In genomic region chr7:98021588-98022351, GRCh38 we compare ENCODE assay signal across 8 cellular contexts. TPM values are rescaled to one million over a fixed set of nuclear protein-coding genes. Genes with fewer than 3 reads are reported as not detected.
DNase-seq lines count a peak whose midpoint lies in the region; ATAC-seq and TF ChIP-seq lines count a peak whose summit lies in the region.

No MANE protein-coding gene starts in this region.

- H3K27me3 Mint-ChIP-seq in effector memory CD8-positive, alpha-beta T cell: peaks cover 22 to 30% of the 10 kb centered on the region in 2 donors

- DNase-seq in AG20443 (ENCODE audit: low spot score) (peak; percentile 89), HL-60 (ENCODE audit: low read depth in 1 of 2, low spot score in 1 of 2) (peak; percentile 46 to 62), NOMO-1 treated with DMSO at 0.1 percent for 48 hours (lab: John Stamatoyannopoulos, UW; ENCODE audit: unreplicated experiment) (peak; percentile 63), mesenteric fat pad (ENCODE audit: low spot score) (peak; percentile 92)
- DNase-seq in activated CD8-positive, alpha-beta memory T cell treated with anti-CD3 and anti-CD28 coated beads for 24 hours: peak; percentile 93
- peak; percentile 75 to 80 (median 76) for DNase-seq in effector memory CD8-positive, alpha-beta T cell
- peak; percentile 78 for DNase-seq in stimulated activated CD8-positive, alpha-beta memory T cell treated with anti-CD3 and anti-CD28 coated beads, Interleukin-2, amount 100 ng/mL, for 48 hours (ENCODE audit: low read depth in 2 of 2)

- no peaks in the 10 kb centered on the region for H3K9me3 Mint-ChIP-seq in effector memory CD8-positive, alpha-beta T cell

- H3K4me3 ChIP-seq in HL-60 (replicated peaks; ENCODE audit: insufficient read depth, low read length): no peak overlapping the region

- TF ChIP-seq CTCF in HL-60 (IDR thresholded peaks at IDR 0.05; ENCODE audit: insufficient read depth, low read length): peak; percentile 76

- peaks cover 0 to 3% of the 10 kb centered on the region in 2 donors for H3K4me1 Mint-ChIP-seq in effector memory CD8-positive, alpha-beta T cell (ENCODE audit: low read depth in 2 of 2)

- ATAC-seq in GM19328 (IDR thresholded peaks at IDR 0.05; ENCODE audit: unreplicated experiment): peak; percentile 74
- peak; percentile 80 for ATAC-seq in effector memory CD8-positive, alpha-beta T cell (replicated peaks)

- no peak overlapping the region for H3K27ac Mint-ChIP-seq in effector memory CD8-positive, alpha-beta T cell

- no peak overlapping the region for H3K27ac ChIP-seq in HL-60 (replicated peaks)

- H3K4me3 Mint-ChIP-seq in effector memory CD8-positive, alpha-beta T cell: no peak overlapping the region

- no peaks in the 10 kb centered on the region for H3K27me3 ChIP-seq in HL-60 (ENCODE audit: insufficient read depth, poor library complexity, severe bottlenecking)

- peaks cover 3% of the 10 kb centered on the region for H3K36me3 Mint-ChIP-seq in effector memory CD8-positive, alpha-beta T cell (ENCODE audit: insufficient read depth)

RNA-seq across cellular contexts. Expression of gene OCM2, which starts 31.8 kb away (rescaled TPM):
- total RNA-seq in mesenteric fat pad: not detected
